ENCODE assay signal across 8 cellular contexts in genomic region chr11:67420646-67421420, GRCh38. TPM values are rescaled to one million over a fixed set of nuclear protein-coding genes. Genes with fewer than 3 reads are reported as not detected.
DNase-seq lines count a peak whose midpoint lies in the region; ATAC-seq and TF ChIP-seq lines count a peak whose summit lies in the region.

No MANE protein-coding gene starts in this region.

- WGBS in mammary epithelial cell (ENCODE audit: low coverage, missing lambda C conversion rate), result no CpG with 5 or more reads among the region's 96 CpGs
- 0 to 2% (median 1%) methylated on average over 45 to 96 of the region's 96 CpGs for whole genome bisulfite sequencing in spleen, 5 donors

- no peak overlapping the region for H3K9ac ChIP-seq in mammary epithelial cell (ENCODE audit: insufficient read depth, low read length)

- H3K4me2 ChIP-seq in mammary epithelial cell (ENCODE audit: insufficient read depth, low read depth, low read length), result peak overlapping the region; percentile 98

- POLR2A ChIA-PET in A673 (lab: Charles Lee; ENCODE audit: low non-redundant PET), result interaction anchor here (0.6 to 0.7 kb wide), 3 partner anchors 20 to 1536 kb away, joined by 3 to 8 read pairs (median 7); no protein-coding TSS in a partner anchor

- intact Hi-C loops in A673 (cut with micrococcal nuclease; ENCODE audit: unreplicated experiment) (no loop called here), mammary epithelial cell (cut with micrococcal nuclease) (loop anchor here (1.0 kb wide), 1 partner anchor 85 kb away; no protein-coding TSS in a partner anchor), spleen (cut with DNase I; ENCODE audit: low total_unique reads) (no loop called here)

- CTCF ChIA-PET in A673 (lab: Charles Lee), result interaction anchor here (0.6 to 1.0 kb wide), 2 partner anchors 69 to 209 kb away, joined by 3 to 4 read pairs; partner anchors contain the start of gene NUDT8
- CTCF ChIA-PET in mammary epithelial cell (lab: Charles Lee; ENCODE audit: low non-redundant PET), result interaction anchor here (0.5 kb wide), 1 partner anchor 85 kb away, joined by 3 read pairs; no protein-coding TSS in a partner anchor

- H2AFZ ChIP-seq in mammary epithelial cell (ENCODE audit: low read depth, low read length), result peak overlapping the region; percentile 96

- no peaks in the 10 kb centered on the region for H3K36me3 ChIP-seq in A673 (ENCODE audit: insufficient read depth, low read length, poor library complexity, severe bottlenecking)
- no peaks in the 10 kb centered on the region for H3K36me3 ChIP-seq in mammary epithelial cell (ENCODE audit: insufficient read depth, low read length)
- H3K36me3 ChIP-seq in spleen, result no peaks in the 10 kb centered on the region

- no peak for TF ChIP-seq CTCF in A673 (conservative IDR thresholded peaks at IDR 0.05; ENCODE audit: low read depth, low read length)
- TF ChIP-seq CTCF in WI38 (IDR thresholded peaks at IDR 0.05; ENCODE audit: low read depth, low read length), result no peak
- TF ChIP-seq CTCF in mammary epithelial cell (conservative IDR thresholded peaks at IDR 0.05 in 1 of 2, IDR thresholded peaks at IDR 0.05 in 1 of 2; ENCODE audit: extremely low read depth in 1 of 2, insufficient read depth in 1 of 2, low read depth in 1 of 2, low read length in 2 of 2), result no peak
- TF ChIP-seq CTCF in spleen (IDR thresholded peaks at IDR 0.05 in 8 of 11, conservative IDR thresholded peaks at IDR 0.05 in 3 of 11), result peak in 3 of 11 experiments; percentile 25 to 48 (median 48)

- DNase-seq in A673 (ENCODE audit: low spot score) (peak; percentile 96), NCI-H2227 (lab: John Stamatoyannopoulos, UW; ENCODE audit: unreplicated experiment) (peak; percentile 96), mammary epithelial cell (peak; percentile 91), inferior parietal cortex (ENCODE audit: extremely low spot score) (peak; percentile 78), spleen (peak; percentile 100)

- TF ChIP-seq POLR2A in spleen (IDR thresholded peaks at IDR 0.05), result peak in 2 of 3 donors; percentile 18 to 65

- H3K9me3 ChIP-seq in A673 (ENCODE audit: low read depth, low read length, poor library complexity, severe bottlenecking), result no peaks in the 10 kb centered on the region
- H3K9me3 ChIP-seq in mammary epithelial cell (replicated peaks; ENCODE audit: insufficient read depth, low read length), result no peaks in the 10 kb centered on the region
- H3K9me3 ChIP-seq in spleen, result no peaks in the 10 kb centered on the region

- H4K20me1 ChIP-seq in mammary epithelial cell (ENCODE audit: insufficient read depth, low read length), result no peaks in the 10 kb centered on the region

- H3K4me3 ChIP-seq in A673 (ENCODE audit: low read depth, low read length, poor library complexity, severe bottlenecking) (peak overlapping the region; percentile 51), WI38 (ENCODE audit: low read depth, low read length) (peak overlapping the region; percentile 43), mammary epithelial cell (replicated peaks in 1 of 3; ENCODE audit: insufficient read depth in 1 of 3, low read depth in 2 of 3, low read length in 3 of 3) (peak overlapping the region; percentile 26 to 63 (median 53)), spleen (peak overlapping the region; percentile 54 to 85 (median 62))

- no peaks in the 10 kb centered on the region for H3K79me2 ChIP-seq in mammary epithelial cell (ENCODE audit: insufficient read depth, low read length)

- BruUV-seq in A673 (replicated peaks; lab: Mats Ljungman, UMichigan) (TSS peak; percentile 41), mammary epithelial cell (replicated peaks; lab: Mats Ljungman, UMichigan) (no TSS peak)

- no peaks in the 10 kb centered on the region for H3K27me3 ChIP-seq in A673 (replicated peaks; ENCODE audit: insufficient read depth, low read depth, low read length, poor library complexity)
- no peaks in the 10 kb centered on the region for H3K27me3 ChIP-seq in mammary epithelial cell (ENCODE audit: insufficient read depth, low read length)
- peaks cover 0 to 8% (median 0%) of the 10 kb centered on the region in 7 donors for H3K27me3 ChIP-seq in spleen (replicated peaks in 1 of 7)

- ATAC-seq in GM18870 (IDR thresholded peaks at IDR 0.05; ENCODE audit: unreplicated experiment), result peak; percentile 45
- peak; percentile 66 for ATAC-seq in HG03139 (IDR thresholded peaks at IDR 0.05; ENCODE audit: unreplicated experiment)

- H3K27ac ChIP-seq in A673 (ENCODE audit: low read depth, low read length, poor library complexity, severe bottlenecking) (peak overlapping the region; percentile 76), mammary epithelial cell (ENCODE audit: insufficient read depth, low read depth, low read length) (no peak overlapping the region), spleen (peak overlapping the region; percentile 77 to 96 (median 94))

- dilution Hi-C loops in mammary epithelial cell (cut with HindIII; ENCODE audit: low sequenced_read_pairs), result loop anchor here (5.0 kb wide), 1 partner anchor 104 kb away; no protein-coding TSS in a partner anchor

- H3K4me1 ChIP-seq in A673 (ENCODE audit: insufficient read depth, low read length, poor library complexity, severe bottlenecking) (peaks cover 28% of the 10 kb centered on the region), mammary epithelial cell (ENCODE audit: insufficient read depth, low read length) (peaks cover 32% of the 10 kb centered on the region), spleen (peaks cover 39 to 62% (median 54%) of the 10 kb centered on the region in 6 donors)

- in situ Hi-C loops in mammary epithelial cell (cut with MboI; ENCODE audit: low sequenced_read_pairs in 2 of 2), result no loop called here

RNA-seq across cellular contexts. Expression of gene CARNS1, which starts 5.4 kb away (rescaled TPM):
- total RNA-seq in A673 (2021), result 0.13 and 0.28 TPM in 2 replicates
- total RNA-seq in mammary epithelial cell, result under 1 TPM; 0.12 to 0.33 TPM
- 0.03 TPM for polyA plus RNA-seq in mammary epithelial cell
- polyA minus RNA-seq in mammary epithelial cell, result not detected
- 1 to 10 TPM; 1.9 to 4.4 (median 2.1) TPM for total RNA-seq in spleen
- 1 to 10 TPM; 1.0 to 2.0 (median 1.8) TPM for polyA plus RNA-seq in spleen

RNA-seq across cellular contexts. Expression of gene RPS6KB2, which starts 7.5 kb away (rescaled TPM):
- 58.8 and 65.0 TPM in 2 replicates for total RNA-seq in A673 (2021)
- 10 to 100 TPM; 35.7 to 62.3 TPM for total RNA-seq in mammary epithelial cell
- 58.7 TPM for polyA plus RNA-seq in mammary epithelial cell
- polyA minus RNA-seq in mammary epithelial cell, result 76.8 TPM
- total RNA-seq in spleen, result 10 to 100 TPM; 51.5 to 65.4 (median 55.4) TPM
- 10 to 100 TPM; 39.5 to 95.0 (median 53.8) TPM for polyA plus RNA-seq in spleen

RNA-seq across cellular contexts. Expression of gene PTPRCAP, which starts 16.6 kb away (rescaled TPM):
- total RNA-seq in A673 (2021), result 0.56 and 1.3 TPM in 2 replicates
- 1 to 10 TPM in 1 of 2 donors, not detected in 1; 1.2 TPM for total RNA-seq in mammary epithelial cell
- 0.18 TPM for polyA plus RNA-seq in mammary epithelial cell
- polyA minus RNA-seq in mammary epithelial cell, result 0.93 TPM
- total RNA-seq in spleen, result 100 to 1,000 TPM; 119 to 278 (median 187) TPM
- polyA plus RNA-seq in spleen, result 100 to 1,000 TPM; 410 to 557 (median 479) TPM

RNA-seq across cellular contexts. Expression of gene TBC1D10C, which starts 16.9 kb away (rescaled TPM):
- not detected in 2 replicates for total RNA-seq in A673 (2021)
- under 1 TPM in 1 of 2 donors, not detected in 1; 0.17 TPM for total RNA-seq in mammary epithelial cell
- not detected for polyA plus RNA-seq in mammary epithelial cell
- polyA minus RNA-seq in mammary epithelial cell, result not detected
- 100 to 1,000 TPM in 4 of 7 donors, 10 to 100 TPM in 3; 66.3 to 132 (median 101) TPM for total RNA-seq in spleen
- polyA plus RNA-seq in spleen, result 100 to 1,000 TPM; 174 to 270 (median 196) TPM

RNA-seq across cellular contexts. Expression of gene PPP1CA, which starts 19.2 kb away (rescaled TPM):
- total RNA-seq in A673 (2021) (239 TPM in 2 replicates), mammary epithelial cell (100 to 1,000 TPM; 178 to 182 TPM), spleen (100 to 1,000 TPM; 147 to 192 (median 157) TPM)
- polyA plus RNA-seq in mammary epithelial cell (331 TPM), spleen (100 to 1,000 TPM; 152 to 207 (median 170) TPM)
- 255 TPM for polyA minus RNA-seq in mammary epithelial cell

Comparison
In these comparisons a context has a peak if more than half of its experiments do, and no peak if none do; other contexts are left out.
1. RNA of gene PTPRCAP, which starts 16.6 kb away (total RNA-seq): 119 to 278 TPM in spleen; 1.2 TPM in mammary epithelial cell and 0.56 to 1.3 TPM in A673; every median in the first group is over 10 times any median in the second.
2. Peak in every context shown above with its lines, with median percentiles within 50 percentile points of each other: DNase-seq and H3K4me3 ChIP-seq.